Comparison of ENCODE assay signal across 30 cellular contexts in genomic region chr10:23051278-23051677, GRCh38.
"Had no signal": no experiment of that assay in that cellular context is flagged by ENCODE, and none has a peak within 500 bp of the region (broad histone marks: within the 10 kb centered on the region; RNA-seq: fewer than 3 reads in every experiment).

No MANE protein-coding gene starts in this region.

- H3K27me3 ChIP-seq: neural progenitor cell, ovary, stomach, thyroid gland, tibial nerve, vagina had no signal

- H3K9me3 Mint-ChIP-seq: naive B cell; naive thymus-derived CD8-positive, alpha-beta T cell; natural killer cell treated with Interleukin-12 subunit alpha and Interleukin-12 subunit beta and Interleukin-15 and Interleukin-18, amount 100 ng/mL, for 72 hours; stimulated activated memory B cell treated with anti-CD40 and anti-IgM and Interleukin-4, amounts not matched to agents 10 μg/mL and 1 μg/mL and 100 μg/mL, for 72 hours; stimulated activated naive CD8-positive, alpha-beta T cell treated with anti-CD3 and anti-CD28 coated beads, Interleukin-15, Interleukin-2, amounts not matched to agents 100 ng/mL and 50 ng/mL, for 24 hours; type B pancreatic cell had no signal

- H3K4me1 ChIP-seq: parathyroid adenoma, psoas muscle, spleen, tibial nerve, upper lobe of right lung, vagina had no signal

- H3K4me3 Mint-ChIP-seq: naive B cell; naive thymus-derived CD8-positive, alpha-beta T cell; natural killer cell treated with Interleukin-12 subunit alpha and Interleukin-12 subunit beta and Interleukin-15 and Interleukin-18, amount 100 ng/mL, for 72 hours; neural progenitor cell; stimulated activated memory B cell treated with anti-CD40 and anti-IgM and Interleukin-4, amounts not matched to agents 10 μg/mL and 1 μg/mL and 100 μg/mL, for 72 hours; stimulated activated naive CD8-positive, alpha-beta T cell treated with anti-CD3 and anti-CD28 coated beads, Interleukin-15, Interleukin-2, amounts not matched to agents 100 ng/mL and 50 ng/mL, for 24 hours; type B pancreatic cell had no signal

- H3K36me3 ChIP-seq: neural progenitor cell, ovary, spleen, stomach, thoracic aorta, thyroid gland, tibial nerve, upper lobe of right lung, vagina had no signal

- H3K79me2 ChIP-seq: parathyroid adenoma had no signal

- H3K36me3 Mint-ChIP-seq: naive B cell; naive thymus-derived CD8-positive, alpha-beta T cell; natural killer cell treated with Interleukin-12 subunit alpha and Interleukin-12 subunit beta and Interleukin-15 and Interleukin-18, amount 100 ng/mL, for 72 hours; neural progenitor cell; stimulated activated memory B cell treated with anti-CD40 and anti-IgM and Interleukin-4, amounts not matched to agents 10 μg/mL and 1 μg/mL and 100 μg/mL, for 72 hours; type B pancreatic cell had no signal

- H3K27ac ChIP-seq: neural progenitor cell, ovary, parathyroid adenoma, psoas muscle, skin epidermis, spleen, stomach, thoracic aorta, thyroid gland, tibial nerve, upper lobe of right lung, vagina had no signal

- H2AFZ ChIP-seq: neural progenitor cell, parathyroid adenoma had no signal

- H3K4me1 Mint-ChIP-seq: naive B cell; naive thymus-derived CD8-positive, alpha-beta T cell; stimulated activated memory B cell treated with anti-CD40 and anti-IgM and Interleukin-4, amounts not matched to agents 10 μg/mL and 1 μg/mL and 100 μg/mL, for 72 hours had no signal

- H3K9me3 ChIP-seq: ovary, psoas muscle, spleen, stomach, thoracic aorta, thyroid gland, tibial nerve, upper lobe of right lung, vagina had no signal

- ATAC-seq: naive thymus-derived CD8-positive, alpha-beta T cell; natural killer cell treated with Interleukin-12 subunit alpha and Interleukin-12 subunit beta and Interleukin-15 and Interleukin-18, amount 100 ng/mL, for 72 hours; right cardiac atrium; sciatic nerve; stimulated activated memory B cell treated with anti-CD40 and anti-IgM and Interleukin-4, amounts not matched to agents 10 μg/mL and 1 μg/mL and 100 μg/mL, for 72 hours; upper lobe of right lung had no signal

- H3K27me3 Mint-ChIP-seq: progenitor cell of endocrine pancreas, type B pancreatic cell had no signal

- H3K27ac Mint-ChIP-seq: naive B cell; naive thymus-derived CD8-positive, alpha-beta T cell; natural killer cell treated with Interleukin-12 subunit alpha and Interleukin-12 subunit beta and Interleukin-15 and Interleukin-18, amount 100 ng/mL, for 72 hours; neural progenitor cell; progenitor cell of endocrine pancreas; stimulated activated memory B cell treated with anti-CD40 and anti-IgM and Interleukin-4, amounts not matched to agents 10 μg/mL and 1 μg/mL and 100 μg/mL, for 72 hours; stimulated activated naive CD8-positive, alpha-beta T cell treated with anti-CD3 and anti-CD28 coated beads, Interleukin-15, Interleukin-2, amounts not matched to agents 100 ng/mL and 50 ng/mL, for 24 hours; type B pancreatic cell had no signal

- H3K9ac ChIP-seq: neural progenitor cell, parathyroid adenoma had no signal

- DNase-seq: naive B cell; naive thymus-derived CD8-positive, alpha-beta T cell; occipital lobe; ovary; posterior cingulate gyrus; psoas muscle; right cardiac atrium; spleen; stimulated activated CD4-positive, alpha-beta T cell treated with anti-CD3 and anti-CD28 coated beads, Interleukin-12 subunit alpha, Interleukin-12 subunit beta, amount 100 ng/mL, for 4 hours; stimulated activated CD4-positive, alpha-beta T cell treated with anti-CD3 and anti-CD28 coated beads, Interleukin-1b, Interleukin-23, amount 100 ng/mL, for 48 hours; stimulated activated CD4-positive, alpha-beta T cell treated with anti-CD3 and anti-CD28 coated beads, Interleukin-4, amount 100 ng/mL, for 1 hour; stimulated activated CD4-positive, alpha-beta T cell treated with anti-CD3 and anti-CD28 coated beads, Interleukin-4, amount 100 ng/mL, for 4 hours; stimulated activated CD8-positive, alpha-beta memory T cell treated with anti-CD3 and anti-CD28 coated beads, Interleukin-4, amount 100 ng/mL, for 48 hours; stimulated activated naive CD4-positive, alpha-beta T cell treated with Interleukin-2 at 50 U/mL for 16 hours; stomach; thyroid gland; upper lobe of right lung had no signal

- H3K4me3 ChIP-seq: neural progenitor cell, ovary, psoas muscle, skin epidermis, smooth muscle cell, spleen, stomach, thoracic aorta, thyroid gland, tibial nerve, upper lobe of right lung, vagina had no signal

- H3K4me2 ChIP-seq: neural progenitor cell, smooth muscle cell had no signal
